In genomic region chr22:39374801-39375200, GRCh38 we compare ENCODE assay signal across 2 cellular contexts.
TF ChIP-seq lines count a peak whose summit lies in the region.

No MANE protein-coding gene starts in this region.

TF ChIP-seq in liver, 16 proteins besides CTCF, POLR2A, EP300 and RAD21:
- TF ChIP-seq YY1 (IDR thresholded peaks at IDR 0.05) (no peak), REST (IDR thresholded peaks at IDR 0.05) (peak; percentile 14), EGR1 (IDR thresholded peaks at IDR 0.05; ENCODE audit: low read depth in 2 of 2) (no peak), HNF4G (IDR thresholded peaks at IDR 0.05) (peak; percentile 62), MAX (IDR thresholded peaks at IDR 0.05) (no peak), GABPA (IDR thresholded peaks at IDR 0.05 in 1 of 2, conservative IDR thresholded peaks at IDR 0.05 in 1 of 2) (no peak), HNF4A (conservative IDR thresholded peaks at IDR 0.05) (peak; percentile 86 to 92), ATF3 (IDR thresholded peaks at IDR 0.05) (no peak), NR2F2 (IDR thresholded peaks at IDR 0.05) (peak; percentile 94), JUND (IDR thresholded peaks at IDR 0.05) (no peak), FOXA1 (IDR thresholded peaks at IDR 0.05) (no peak), TAF1 (conservative IDR thresholded peaks at IDR 0.05) (no peak), FOXA2 (IDR thresholded peaks at IDR 0.05) (no peak), SP1 (IDR thresholded peaks at IDR 0.05) (peak; percentile 14), RXRA (IDR thresholded peaks at IDR 0.05) (peak; percentile 65 to 73), ZBTB33 (IDR thresholded peaks at IDR 0.05) (no peak)

TF ChIP-seq in HepG2, 621 proteins besides CTCF, POLR2A, EP300 and RAD21:
- TF ChIP-seq ONECUT2 (CRISPR knock-in tag; IDR thresholded peaks at IDR 0.05) (no peak), ZNF225 (CRISPR knock-in tag; IDR thresholded peaks at IDR 0.05) (no peak), ZNF569 (CRISPR knock-in tag; IDR thresholded peaks at IDR 0.05; ENCODE audit: borderline replicate concordance) (no peak), CAMTA2 (CRISPR knock-in tag; IDR thresholded peaks at IDR 0.05; ENCODE audit: borderline replicate concordance) (no peak), ZNF552 (CRISPR knock-in tag; IDR thresholded peaks at IDR 0.05; ENCODE audit: borderline replicate concordance) (no peak), ZNF383 (CRISPR knock-in tag; IDR thresholded peaks at IDR 0.05; ENCODE audit: borderline replicate concordance) (no peak)
